In the genomic region with DNA sequence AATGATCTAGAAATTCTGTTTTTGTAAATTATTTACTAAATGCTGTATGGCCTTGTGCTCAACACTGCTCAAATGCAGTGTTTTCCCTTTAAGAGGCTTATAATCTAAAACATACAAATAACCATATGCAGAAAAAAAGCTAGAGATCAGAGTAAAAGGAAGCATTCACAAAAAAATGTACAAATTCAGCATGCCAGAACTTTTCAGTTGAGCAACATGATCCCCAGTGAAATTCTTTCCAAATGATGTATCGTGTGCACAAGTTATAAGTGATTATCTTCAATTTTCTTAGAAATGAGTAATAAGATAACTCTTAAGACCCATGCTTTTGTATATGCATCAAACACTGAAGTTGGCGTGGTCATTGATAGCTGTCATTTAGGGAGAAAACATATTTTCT, we compare ENCODE assay signal across 13 cellular contexts. TPM values are rescaled to one million over a fixed set of nuclear protein-coding genes. Genes with fewer than 3 reads are reported as not detected.
"Had no signal": no experiment of that assay in that cellular context is flagged by ENCODE, and none has a peak within 500 bp of the region (broad histone marks: within the 10 kb centered on the region; RNA-seq: fewer than 3 reads in every experiment).

No MANE protein-coding gene starts in this region.

- DNase-seq: activated CD4-positive, alpha-beta T cell treated with anti-CD3 and anti-CD28 coated beads, Interleukin-2, amount 50 U/mL, for 1 hour; activated CD4-positive, CD25-positive, alpha-beta regulatory T cell; activated naive CD4-positive, alpha-beta T cell treated with Interleukin-2 at 50 U/mL for 16 hours; heart left ventricle; islet precursor cell; pancreas; stimulated activated CD4-positive, alpha-beta T cell treated with anti-CD3 and anti-CD28 coated beads, Interleukin-2, amount 100 ng/mL, for 48 hours; tibial artery had no signal

- H3K4me1 ChIP-seq: ascending aorta, pancreas, vagina had no signal

- H3K36me3 Mint-ChIP-seq: stimulated activated memory B cell treated with anti-CD40 and anti-IgM and Interleukin-4, amounts not matched to agents 10 μg/mL and 1 μg/mL and 100 μg/mL, for 72 hours had no signal

- H3K9me3 ChIP-seq: ascending aorta, heart left ventricle, pancreas, tibial artery, vagina had no signal

- H3K27ac Mint-ChIP-seq: stimulated activated memory B cell treated with anti-CD40 and anti-IgM and Interleukin-4, amounts not matched to agents 10 μg/mL and 1 μg/mL and 100 μg/mL, for 72 hours had no signal

- H3K27me3 ChIP-seq: ascending aorta, vagina had no signal

- ATAC-seq: heart left ventricle; pancreas; stimulated activated memory B cell treated with anti-CD40 and anti-IgM and Interleukin-4, amounts not matched to agents 10 μg/mL and 1 μg/mL and 100 μg/mL, for 72 hours had no signal

- H3K36me3 ChIP-seq: ascending aorta, heart left ventricle, pancreas, tibial artery, vagina had no signal

- H3K9me3 Mint-ChIP-seq: stimulated activated memory B cell treated with anti-CD40 and anti-IgM and Interleukin-4, amounts not matched to agents 10 μg/mL and 1 μg/mL and 100 μg/mL, for 72 hours had no signal

- H3K4me3 ChIP-seq: ascending aorta, heart left ventricle, lung, pancreas, tibial artery, vagina had no signal

- H3K4me1 Mint-ChIP-seq: stimulated activated memory B cell treated with anti-CD40 and anti-IgM and Interleukin-4, amounts not matched to agents 10 μg/mL and 1 μg/mL and 100 μg/mL, for 72 hours had no signal

- H3K4me3 Mint-ChIP-seq: stimulated activated memory B cell treated with anti-CD40 and anti-IgM and Interleukin-4, amounts not matched to agents 10 μg/mL and 1 μg/mL and 100 μg/mL, for 72 hours had no signal

- H3K27ac ChIP-seq: ascending aorta, heart left ventricle, pancreas, tibial artery, vagina had no signal

RNA-seq across cellular contexts. Expression of gene GPC3, which starts 5.0 kb away (rescaled TPM):
- total RNA-seq: activated CD8-positive, alpha-beta memory T cell treated with anti-CD3 and anti-CD28 coated beads for 36 hours had no signal
